ENCODE assay signal across 21 cellular contexts in the genomic region with DNA sequence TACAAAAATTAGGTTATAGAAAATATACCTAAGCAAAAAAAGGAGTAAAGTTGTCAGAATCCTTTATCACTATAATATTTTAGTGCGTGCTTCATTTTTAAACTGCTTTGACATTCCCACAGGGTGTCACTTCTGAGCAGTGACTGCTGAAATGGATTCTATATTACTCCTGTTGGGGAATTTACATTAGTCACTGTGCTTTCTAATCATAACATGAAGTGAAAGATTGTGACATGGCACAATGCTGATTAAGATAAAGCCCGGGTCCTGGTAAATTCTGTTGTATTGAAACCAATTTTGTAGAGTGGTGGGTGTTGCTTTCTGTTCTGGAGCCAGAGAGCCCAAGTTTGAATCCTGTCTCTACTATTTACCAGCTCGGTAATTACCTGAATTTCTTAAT. TPM values are rescaled to one million over a fixed set of nuclear protein-coding genes. Genes with fewer than 3 reads are reported as not detected.
DNase-seq lines count a peak whose midpoint lies in the region; ATAC-seq and TF ChIP-seq lines count a peak whose summit lies in the region.
"Had no signal": no experiment of that assay in that cellular context is flagged by ENCODE, and none has a peak within 500 bp of the region (broad histone marks: within the 10 kb centered on the region; RNA-seq: fewer than 3 reads in every experiment).

No MANE protein-coding gene starts in this region.

- peak; percentile 16; the same call in 1 of the 2 replicates for TF ChIP-seq CTCF in LNCaP clone FGC (IDR thresholded peaks at IDR 0.05; ENCODE audit: control insufficient read depth, extremely low read depth, insufficient read depth)
- no peak for TF ChIP-seq CTCF in WTC11 (IDR thresholded peaks at IDR 0.05)

- H3K4me3 ChIP-seq in LNCaP clone FGC (ENCODE audit: low read depth, low read length), result no peak overlapping the region
- H3K4me3 ChIP-seq: adrenal gland, spleen, tibial artery had no signal

- H3K4me1 Mint-ChIP-seq in T-helper 2 cell treated with Interferon-gamma antibody and Interleukin-4, amounts not matched to agents 5 μg/mL and 100 μg/mL, for 36 hours (ENCODE audit: low read depth), result peaks cover 2% of the 10 kb centered on the region
- H3K4me1 Mint-ChIP-seq in WTC11, result no peaks in the 10 kb centered on the region
- H3K4me1 Mint-ChIP-seq: B cell, neural crest cell had no signal

- no peak for TF ChIP-seq POLR2A in erythroblast (IDR thresholded peaks at IDR 0.05; ENCODE audit: low read length)

- no peak overlapping the region for H3K27ac Mint-ChIP-seq in T-helper 2 cell treated with Interferon-gamma antibody and Interleukin-4, amounts not matched to agents 5 μg/mL and 100 μg/mL, for 36 hours
- no peak overlapping the region for H3K27ac Mint-ChIP-seq in WTC11
- H3K27ac Mint-ChIP-seq: activated T-cell treated with anti-CD3 and anti-CD28 coated beads, Interleukin-2, amount 50 U/mL, for 24 hours; B cell had no signal

- H3K27me3 Mint-ChIP-seq in T-helper 2 cell treated with Interferon-gamma antibody and Interleukin-4, amounts not matched to agents 5 μg/mL and 100 μg/mL, for 36 hours (ENCODE audit: low read depth), result no peaks in the 10 kb centered on the region
- no peaks in the 10 kb centered on the region for H3K27me3 Mint-ChIP-seq in WTC11 (ENCODE audit: low read depth)
- H3K27me3 Mint-ChIP-seq: activated T-cell treated with anti-CD3 and anti-CD28 coated beads, Interleukin-2, amount 50 U/mL, for 24 hours; B cell had no signal

- CTCF ChIA-PET in WTC11 (lab: Charles Lee), result no interaction called here

- ATAC-seq in GM18868 (IDR thresholded peaks at IDR 0.05; ENCODE audit: unreplicated experiment) (peak; percentile 68), GM21528 (IDR thresholded peaks at IDR 0.05; ENCODE audit: low FRiP score, unreplicated experiment) (no peak), GM21390 (IDR thresholded peaks at IDR 0.05; ENCODE audit: unreplicated experiment) (no peak), WTC11 (no peak)
- ATAC-seq: left colon, PC-3 had no signal

- H3K9me3 Mint-ChIP-seq in T-helper 2 cell treated with Interferon-gamma antibody and Interleukin-4, amounts not matched to agents 5 μg/mL and 100 μg/mL, for 36 hours, result no peaks in the 10 kb centered on the region
- H3K9me3 Mint-ChIP-seq in WTC11, result no peaks in the 10 kb centered on the region
- H3K9me3 Mint-ChIP-seq: activated T-cell treated with anti-CD3 and anti-CD28 coated beads, Interleukin-2, amount 50 U/mL, for 24 hours; neural crest cell had no signal

- no peak overlapping the region for H3K4me3 Mint-ChIP-seq in T-helper 2 cell treated with Interferon-gamma antibody and Interleukin-4, amounts not matched to agents 5 μg/mL and 100 μg/mL, for 36 hours
- H3K4me3 Mint-ChIP-seq in WTC11, result no peak overlapping the region
- H3K4me3 Mint-ChIP-seq: activated T-cell treated with anti-CD3 and anti-CD28 coated beads, Interleukin-2, amount 50 U/mL, for 24 hours; B cell; neural crest cell had no signal

- DNase-seq in T-helper 2 cell treated with Interferon-gamma antibody and Interleukin-4, amounts not matched to agents 5 μg/mL and 100 μg/mL, for 36 hours (ENCODE audit: low spot score), result peak; percentile 24
- DNase-seq in T-helper 2 cell, result no peak
- DNase-seq in LNCaP clone FGC (ENCODE audit: low read depth), result no peak
- DNase-seq in erythroblast (lab: John Stamatoyannopoulos, UW), result peak; percentile 34 to 61
- no peak for DNase-seq in WTC11 (ENCODE audit: low spot score)
- DNase-seq: activated CD4-positive, alpha-beta T cell treated with anti-CD3 and anti-CD28 coated beads, Interleukin-2, amount 50 U/mL, for 1 hour; activated T-cell treated with anti-CD3 and anti-CD28 coated beads, Interleukin-2, amount 50 U/mL, for 24 hours; adrenal gland; HCEC 1CT; Karpas-422; left colon; NCI-H2107; NCI-H526; PC-3; spleen; tibial artery had no signal

- POLR2A ChIA-PET in WTC11 (lab: Charles Lee), result no interaction called here

- peaks cover 6% of the 10 kb centered on the region for H3K36me3 Mint-ChIP-seq in T-helper 2 cell treated with Interferon-gamma antibody and Interleukin-4, amounts not matched to agents 5 μg/mL and 100 μg/mL, for 36 hours (ENCODE audit: low read depth)
- no peaks in the 10 kb centered on the region for H3K36me3 Mint-ChIP-seq in WTC11

TF ChIP-seq in WTC11, 78 proteins besides CTCF, POLR2A, EP300 and RAD21 (continues in another document):
- TF ChIP-seq, protein P1, sequence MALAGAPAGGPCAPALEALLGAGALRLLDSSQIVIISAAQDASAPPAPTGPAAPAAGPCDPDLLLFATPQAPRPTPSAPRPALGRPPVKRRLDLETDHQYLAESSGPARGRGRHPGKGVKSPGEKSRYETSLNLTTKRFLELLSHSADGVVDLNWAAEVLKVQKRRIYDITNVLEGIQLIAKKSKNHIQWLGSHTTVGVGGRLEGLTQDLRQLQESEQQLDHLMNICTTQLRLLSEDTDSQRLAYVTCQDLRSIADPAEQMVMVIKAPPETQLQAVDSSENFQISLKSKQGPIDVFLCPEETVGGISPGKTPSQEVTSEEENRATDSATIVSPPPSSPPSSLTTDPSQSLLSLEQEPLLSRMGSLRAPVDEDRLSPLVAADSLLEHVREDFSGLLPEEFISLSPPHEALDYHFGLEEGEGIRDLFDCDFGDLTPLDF (CRISPR knock-in tag; IDR thresholded peaks at IDR 0.05), result no peak
- TF ChIP-seq ZNF317 (CRISPR knock-in tag; IDR thresholded peaks at IDR 0.05; ENCODE audit: borderline replicate concordance, low read depth) (no peak), ZBTB21 (CRISPR knock-in tag; IDR thresholded peaks at IDR 0.05; ENCODE audit: borderline replicate concordance) (no peak), SMAD4 (CRISPR knock-in tag; IDR thresholded peaks at IDR 0.05) (no peak), NR3C1 (CRISPR knock-in tag; conservative IDR thresholded peaks at IDR 0.05; ENCODE audit: low read depth) (no peak)
- TF ChIP-seq, protein P2, sequence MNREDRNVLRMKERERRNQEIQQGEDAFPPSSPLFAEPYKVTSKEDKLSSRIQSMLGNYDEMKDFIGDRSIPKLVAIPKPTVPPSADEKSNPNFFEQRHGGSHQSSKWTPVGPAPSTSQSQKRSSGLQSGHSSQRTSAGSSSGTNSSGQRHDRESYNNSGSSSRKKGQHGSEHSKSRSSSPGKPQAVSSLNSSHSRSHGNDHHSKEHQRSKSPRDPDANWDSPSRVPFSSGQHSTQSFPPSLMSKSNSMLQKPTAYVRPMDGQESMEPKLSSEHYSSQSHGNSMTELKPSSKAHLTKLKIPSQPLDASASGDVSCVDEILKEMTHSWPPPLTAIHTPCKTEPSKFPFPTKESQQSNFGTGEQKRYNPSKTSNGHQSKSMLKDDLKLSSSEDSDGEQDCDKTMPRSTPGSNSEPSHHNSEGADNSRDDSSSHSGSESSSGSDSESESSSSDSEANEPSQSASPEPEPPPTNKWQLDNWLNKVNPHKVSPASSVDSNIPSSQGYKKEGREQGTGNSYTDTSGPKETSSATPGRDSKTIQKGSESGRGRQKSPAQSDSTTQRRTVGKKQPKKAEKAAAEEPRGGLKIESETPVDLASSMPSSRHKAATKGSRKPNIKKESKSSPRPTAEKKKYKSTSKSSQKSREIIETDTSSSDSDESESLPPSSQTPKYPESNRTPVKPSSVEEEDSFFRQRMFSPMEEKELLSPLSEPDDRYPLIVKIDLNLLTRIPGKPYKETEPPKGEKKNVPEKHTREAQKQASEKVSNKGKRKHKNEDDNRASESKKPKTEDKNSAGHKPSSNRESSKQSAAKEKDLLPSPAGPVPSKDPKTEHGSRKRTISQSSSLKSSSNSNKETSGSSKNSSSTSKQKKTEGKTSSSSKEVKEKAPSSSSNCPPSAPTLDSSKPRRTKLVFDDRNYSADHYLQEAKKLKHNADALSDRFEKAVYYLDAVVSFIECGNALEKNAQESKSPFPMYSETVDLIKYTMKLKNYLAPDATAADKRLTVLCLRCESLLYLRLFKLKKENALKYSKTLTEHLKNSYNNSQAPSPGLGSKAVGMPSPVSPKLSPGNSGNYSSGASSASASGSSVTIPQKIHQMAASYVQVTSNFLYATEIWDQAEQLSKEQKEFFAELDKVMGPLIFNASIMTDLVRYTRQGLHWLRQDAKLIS (CRISPR knock-in tag; IDR thresholded peaks at IDR 0.05; ENCODE audit: borderline replicate concordance), result no peak
- TF ChIP-seq, protein P3, sequence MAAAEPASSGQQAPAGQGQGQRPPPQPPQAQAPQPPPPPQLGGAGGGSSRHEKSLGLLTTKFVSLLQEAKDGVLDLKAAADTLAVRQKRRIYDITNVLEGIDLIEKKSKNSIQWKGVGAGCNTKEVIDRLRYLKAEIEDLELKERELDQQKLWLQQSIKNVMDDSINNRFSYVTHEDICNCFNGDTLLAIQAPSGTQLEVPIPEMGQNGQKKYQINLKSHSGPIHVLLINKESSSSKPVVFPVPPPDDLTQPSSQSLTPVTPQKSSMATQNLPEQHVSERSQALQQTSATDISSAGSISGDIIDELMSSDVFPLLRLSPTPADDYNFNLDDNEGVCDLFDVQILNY (CRISPR knock-in tag; IDR thresholded peaks at IDR 0.05), result no peak
- TF ChIP-seq, protein P4, sequence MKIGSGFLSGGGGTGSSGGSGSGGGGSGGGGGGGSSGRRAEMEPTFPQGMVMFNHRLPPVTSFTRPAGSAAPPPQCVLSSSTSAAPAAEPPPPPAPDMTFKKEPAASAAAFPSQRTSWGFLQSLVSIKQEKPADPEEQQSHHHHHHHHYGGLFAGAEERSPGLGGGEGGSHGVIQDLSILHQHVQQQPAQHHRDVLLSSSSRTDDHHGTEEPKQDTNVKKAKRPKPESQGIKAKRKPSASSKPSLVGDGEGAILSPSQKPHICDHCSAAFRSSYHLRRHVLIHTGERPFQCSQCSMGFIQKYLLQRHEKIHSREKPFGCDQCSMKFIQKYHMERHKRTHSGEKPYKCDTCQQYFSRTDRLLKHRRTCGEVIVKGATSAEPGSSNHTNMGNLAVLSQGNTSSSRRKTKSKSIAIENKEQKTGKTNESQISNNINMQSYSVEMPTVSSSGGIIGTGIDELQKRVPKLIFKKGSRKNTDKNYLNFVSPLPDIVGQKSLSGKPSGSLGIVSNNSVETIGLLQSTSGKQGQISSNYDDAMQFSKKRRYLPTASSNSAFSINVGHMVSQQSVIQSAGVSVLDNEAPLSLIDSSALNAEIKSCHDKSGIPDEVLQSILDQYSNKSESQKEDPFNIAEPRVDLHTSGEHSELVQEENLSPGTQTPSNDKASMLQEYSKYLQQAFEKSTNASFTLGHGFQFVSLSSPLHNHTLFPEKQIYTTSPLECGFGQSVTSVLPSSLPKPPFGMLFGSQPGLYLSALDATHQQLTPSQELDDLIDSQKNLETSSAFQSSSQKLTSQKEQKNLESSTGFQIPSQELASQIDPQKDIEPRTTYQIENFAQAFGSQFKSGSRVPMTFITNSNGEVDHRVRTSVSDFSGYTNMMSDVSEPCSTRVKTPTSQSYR (CRISPR knock-in tag; IDR thresholded peaks at IDR 0.05), result no peak

RNA-seq across cellular contexts. Expression of a gene that starts 36.4 kb away (rescaled TPM):
- 4.2 to 4.9 TPM (median 4.3 TPM) in 3 replicates for total RNA-seq in WTC11 (2021)

Comparison
In these comparisons a context has a peak if more than half of its experiments do, and no peak if none do; other contexts are left out.
1. DNase-seq: peak in T-helper 2 cell treated with Interferon-gamma antibody and Interleukin-4, amounts not matched to agents 5 μg/mL and 100 μg/mL, for 36 hours (single experiment) and erythroblast (2 of 2); none in T-helper 2 cell (0 of 5), LNCaP clone FGC (single experiment) and WTC11 (single experiment).